Comparison of ENCODE assay signal across 20 cellular contexts in genomic region chr19:12255372-12255771, GRCh38.
"Had no signal": no experiment of that assay in that cellular context is flagged by ENCODE, and none has a peak within 500 bp of the region (broad histone marks: within the 10 kb centered on the region; RNA-seq: fewer than 3 reads in every experiment).

No MANE protein-coding gene starts in this region.

- H3K27ac Mint-ChIP-seq: activated naive CD4-positive, alpha-beta T cell treated with anti-CD3 and anti-CD28 coated beads for 36 hours; activated T-helper 1 cell treated with anti-CD3 and anti-CD28 coated beads, Interleukin-12 subunit alpha, Interleukin-12 subunit beta, Interleukin-2, Interleukin-4 antibody, amounts not matched to agents 30 ng/mL and 10 ng/mL and 1 ng/mL, durations not matched to agents 14 hours and 24 hours and 36 hours; brain; T-helper 17 cell; WTC11 had no signal

- H3K27me3 Mint-ChIP-seq: central memory CD8-positive, alpha-beta T cell; T-helper 17 cell had no signal

- DNase-seq: activated CD8-positive, alpha-beta memory T cell treated with anti-CD3 and anti-CD28 coated beads, Interleukin-2, amount 50 U/mL, for 4 hours; activated effector memory CD4-positive, alpha-beta T cell treated with anti-CD3 and anti-CD28 coated beads, Interleukin-2, amount 50 U/mL, for 16 hours; activated naive CD4-positive, alpha-beta T cell treated with anti-CD3 and anti-CD28 coated beads for 36 hours; amygdala; Karpas-422; NCI-H1105 treated with DMSO at 0.1 percent for 48 hours; NCI-H1436 treated with DMSO at 0.1 percent for 48 hours; NCI-H187; NCI-H2081; NCI-H510A treated with DMSO at 0.1 percent for 48 hours; NCI-H69; PC-9; SHP77 treated with DMSO at 0.1 percent for 48 hours; T-helper 17 cell; T-helper 9 cell had no signal

- H3K27ac ChIP-seq: PC-9 had no signal

- H3K4me1 Mint-ChIP-seq: brain; central memory CD8-positive, alpha-beta T cell; T-helper 17 cell; WTC11 had no signal

- H2AFZ ChIP-seq: PC-9 had no signal

- H3K4me3 Mint-ChIP-seq: activated naive CD4-positive, alpha-beta T cell treated with anti-CD3 and anti-CD28 coated beads for 36 hours; activated T-helper 1 cell treated with anti-CD3 and anti-CD28 coated beads, Interleukin-12 subunit alpha, Interleukin-12 subunit beta, Interleukin-2, Interleukin-4 antibody, amounts not matched to agents 30 ng/mL and 10 ng/mL and 1 ng/mL, durations not matched to agents 14 hours and 24 hours and 36 hours; brain; central memory CD8-positive, alpha-beta T cell; WTC11 had no signal

- H3K4me3 ChIP-seq: K562, PC-9 had no signal

- H3K4me2 ChIP-seq: PC-9 had no signal

- ATAC-seq: K562, T-helper 17 cell, WTC11 had no signal
